13 cellular contexts compared by ENCODE assay signal in the genomic region with DNA sequence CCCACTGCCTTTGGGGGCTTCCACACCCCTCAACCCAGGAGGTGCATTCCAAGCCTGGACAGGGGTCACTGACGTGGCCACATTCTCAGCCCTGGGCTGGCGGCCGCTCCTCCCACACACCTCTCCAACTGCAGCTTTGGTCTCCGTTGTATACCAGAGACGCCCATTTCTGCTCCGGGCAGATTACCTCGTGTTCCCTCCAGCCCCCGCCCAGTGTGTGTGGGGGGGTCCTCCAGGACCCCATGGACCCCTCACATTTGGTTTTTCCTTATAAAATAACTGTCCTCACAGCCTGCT. TPM values are rescaled to one million over a fixed set of nuclear protein-coding genes. Genes with fewer than 3 reads are reported as not detected.
DNase-seq lines count a peak whose midpoint lies in the region; ATAC-seq, FAIRE-seq and TF ChIP-seq lines count a peak whose summit lies in the region.
"Had no signal": no experiment of that assay in that cellular context is flagged by ENCODE, and none has a peak within 500 bp of the region (broad histone marks: within the 10 kb centered on the region; RNA-seq: fewer than 3 reads in every experiment).

No MANE protein-coding gene starts in this region.

- no peaks in the 10 kb centered on the region for H4K20me1 ChIP-seq in HepG2 (ENCODE audit: insufficient read depth, low read length)

- H3K9me3 Mint-ChIP-seq in activated CD8-positive, alpha-beta T cell treated with anti-CD3 and anti-CD28 coated beads for 36 hours = no peaks in the 10 kb centered on the region

- WGBS in HepG2 (ENCODE audit: low lambda C conversion rate) = 37% methylated on average over 5 of the region's 8 CpGs
- 29% methylated on average over 5 of the region's 8 CpGs for WGBS in right lobe of liver (ENCODE audit: insufficient coverage, low coverage, low lambda C conversion rate, missing lambda C conversion rate)

- ATAC-seq in HepG2 (no peak), right lobe of liver (no peak), upper lobe of right lung (peak; percentile 2)
- ATAC-seq in activated CD8-positive, alpha-beta T cell treated with anti-CD3 and anti-CD28 coated beads for 36 hours = no peak

- H3K79me2 ChIP-seq in HepG2 (ENCODE audit: insufficient read depth, low read length) = no peaks in the 10 kb centered on the region

- no peak for TF ChIP-seq POLR2A in HepG2 (IDR thresholded peaks at IDR 0.05; ENCODE audit: insufficient read depth in 1 of 2, low read depth in 2 of 2, low read length in 2 of 2)
- no peak for TF ChIP-seq POLR2A in right lobe of liver (IDR thresholded peaks at IDR 0.05)

- no peaks in the 10 kb centered on the region for H3K36me3 ChIP-seq in HepG2 (replicated peaks in 1 of 2; ENCODE audit: control insufficient read depth in 1 of 2, insufficient read depth in 2 of 2, low read length in 2 of 2)
- no peaks in the 10 kb centered on the region for H3K36me3 ChIP-seq in right lobe of liver
- no peaks in the 10 kb centered on the region for H3K36me3 ChIP-seq in upper lobe of right lung
- H3K36me3 ChIP-seq: adrenal gland, neutrophil had no signal

- no peak for DNase-seq in HepG2 (ENCODE audit: low spot score)
- DNase-seq in right lobe of liver = no peak
- DNase-seq in activated CD8-positive, alpha-beta T cell treated with anti-CD3 and anti-CD28 coated beads for 36 hours = no peak
- peak; percentile 54 for DNase-seq in kidney tubule cell (ENCODE audit: low spot score)
- DNase-seq in upper lobe of right lung = no peak
- no peak for DNase-seq in GM19239 (ENCODE audit: insufficient read length, low spot score)
- DNase-seq in HuH-7.5 (ENCODE audit: low spot score) = no peak
- DNase-seq in RPMI8226 = no peak
- DNase-seq: adrenal gland, NCI-H2227 treated with DMSO at 0.1 percent for 48 hours had no signal

- peaks cover 18% of the 10 kb centered on the region for H3K36me3 Mint-ChIP-seq in activated CD8-positive, alpha-beta T cell treated with anti-CD3 and anti-CD28 coated beads for 36 hours (ENCODE audit: low read depth)

- peaks cover 58% of the 10 kb centered on the region for H3K4me1 ChIP-seq in HepG2 (ENCODE audit: insufficient read depth, low read length)
- peaks cover 0 to 6% (median 3%) of the 10 kb centered on the region in 4 donors for H3K4me1 ChIP-seq in right lobe of liver
- peaks cover 13% of the 10 kb centered on the region for H3K4me1 ChIP-seq in upper lobe of right lung

- H3K27ac Mint-ChIP-seq in activated CD8-positive, alpha-beta T cell treated with anti-CD3 and anti-CD28 coated beads for 36 hours = peak overlapping the region; percentile 30

- TF ChIP-seq EP300 in HepG2 (IDR thresholded peaks at IDR 0.05; ENCODE audit: low read depth in 2 of 2, low read length in 2 of 2) (no peak), HepG2 (CRISPR knock-in tag; IDR thresholded peaks at IDR 0.05; ENCODE audit: borderline replicate concordance) (no peak)

- H2AFZ ChIP-seq in HepG2 (ENCODE audit: low read length) = no peak overlapping the region

- POLR2A ChIA-PET in HepG2 (lab: Yijun Ruan, JAX) = interaction anchor here (1.1 kb wide), 1 partner anchor 9 kb away, joined by 3 read pairs; no protein-coding TSS in a partner anchor
- POLR2A ChIA-PET in activated CD8-positive, alpha-beta T cell treated with anti-CD3 and anti-CD28 coated beads for 36 hours (lab: Charles Lee) = no interaction called here

- in situ Hi-C loops in HepG2 (cut with HindIII; ENCODE audit: extremely low pct_ligation_motif_present, low pct_unique_long_range_greater_than_20kb) = no loop called here

- H3K27me3 ChIP-seq in HepG2 (ENCODE audit: control insufficient read depth in 1 of 2, insufficient read depth in 2 of 2, low read length in 2 of 2) (peaks cover 15 to 36% of the 10 kb centered on the region in 2 experiments; a peak in 4 of 5 replicates), right lobe of liver (no peaks in the 10 kb centered on the region), upper lobe of right lung (peaks cover 30% of the 10 kb centered on the region)

- H3K27ac ChIP-seq in HepG2 (ENCODE audit: extremely low read length, insufficient read depth, low read length) = no peak overlapping the region
- H3K27ac ChIP-seq in right lobe of liver = no peak overlapping the region
- H3K27ac ChIP-seq in upper lobe of right lung = no peak overlapping the region
- H3K27ac ChIP-seq: adrenal gland, neutrophil had no signal

- H3K4me3 ChIP-seq in HepG2 (replicated peaks in 1 of 3; ENCODE audit: insufficient read depth in 1 of 3, low read depth in 2 of 3, low read length in 3 of 3) (no peak overlapping the region; a peak in 2 of 6 replicates), right lobe of liver (no peak overlapping the region), upper lobe of right lung (peak overlapping the region; percentile 47)

- FAIRE-seq in HepG2 (lab: Jason Lieb, UNC) (no peak), GM19239 (lab: Jason Lieb, UNC) (no peak)

- H3K9me3 ChIP-seq in HepG2 (ENCODE audit: low read length) = no peaks in the 10 kb centered on the region
- H3K9me3 ChIP-seq in right lobe of liver = no peaks in the 10 kb centered on the region
- H3K9me3 ChIP-seq in upper lobe of right lung = no peaks in the 10 kb centered on the region
- H3K9me3 ChIP-seq: adrenal gland, neutrophil had no signal

- H3K9ac ChIP-seq in HepG2 (ENCODE audit: insufficient read depth, low read depth, low read length) = no peak overlapping the region

- H3K4me1 Mint-ChIP-seq in activated CD8-positive, alpha-beta T cell treated with anti-CD3 and anti-CD28 coated beads for 36 hours (ENCODE audit: low read depth) = peaks cover 26% of the 10 kb centered on the region

- H3K4me2 ChIP-seq in HepG2 (ENCODE audit: low read depth, low read length) = peak overlapping the region; percentile 41

- H3K4me3 Mint-ChIP-seq in activated CD8-positive, alpha-beta T cell treated with anti-CD3 and anti-CD28 coated beads for 36 hours = peak overlapping the region; percentile 73

- TF ChIP-seq CTCF in HepG2 (CRISPR knock-in tag; IDR thresholded peaks at IDR 0.05) (no peak), right lobe of liver (IDR thresholded peaks at IDR 0.05) (no peak), upper lobe of right lung (IDR thresholded peaks at IDR 0.05) (no peak)
- no peak for TF ChIP-seq CTCF in activated CD8-positive, alpha-beta T cell treated with anti-CD3 and anti-CD28 coated beads for 36 hours (IDR thresholded peaks at IDR 0.05)

- CTCF ChIA-PET in HepG2 (lab: Yijun Ruan, JAX; ENCODE audit: low intra/inter-chr PET ratio, low total read pairs) = no interaction called here
- CTCF ChIA-PET in activated CD8-positive, alpha-beta T cell treated with anti-CD3 and anti-CD28 coated beads for 36 hours (lab: Charles Lee) = no interaction called here

- intact Hi-C loops in HepG2 (cut with micrococcal nuclease; ENCODE audit: unreplicated experiment) (no loop called here), right lobe of liver (cut with DNase I) (loop anchor here in 1 of 2 donors (10.0 kb wide), 1 partner anchor 83 kb away; a partner anchor contains a TSS), upper lobe of right lung (cut with DNase I) (loop anchor here (10.0 kb wide), 1 partner anchor 83 kb away; a partner anchor contains a TSS)
- intact Hi-C loops in activated CD8-positive, alpha-beta T cell treated with anti-CD3 and anti-CD28 coated beads for 36 hours (cut with micrococcal nuclease) = no loop called here

- TF ChIP-seq RAD21 in HepG2 (CRISPR knock-in tag; IDR thresholded peaks at IDR 0.05) = no peak

- peaks cover 2% of the 10 kb centered on the region for H3K27me3 Mint-ChIP-seq in activated CD8-positive, alpha-beta T cell treated with anti-CD3 and anti-CD28 coated beads for 36 hours

- no TSS peak for BruUV-seq in HepG2 (replicated peaks; lab: Mats Ljungman, UMichigan)

RNA-seq across cellular contexts. Expression of a gene that starts 6.1 kb away (rescaled TPM):
- total RNA-seq in HepG2 (2016; rRNA removed; fragmentation: Illumina TruSeq; extraction: Trizol) (not detected in 2 replicates), right lobe of liver (not detected), upper lobe of right lung (0.55 TPM)
- total RNA-seq in HepG2 (2016; cell fraction: cytosol; rRNA removed; fragmentation: Illumina TruSeq; extraction: Trizol; ENCODE audit: low read depth) = not detected in 2 replicates
- not detected in 2 replicates for total RNA-seq in HepG2 (2016; cell fraction: insoluble cytoplasmic fraction; rRNA removed; fragmentation: Illumina TruSeq; extraction: Trizol)
- not detected in 2 replicates for total RNA-seq in HepG2 (2016; cell fraction: membrane; rRNA removed; fragmentation: Illumina TruSeq; extraction: Trizol)
- total RNA-seq in HepG2 (2016; cell fraction: nucleus; rRNA removed; fragmentation: Illumina TruSeq; extraction: Trizol) = not detected in 2 replicates
- 0.03 and 0.05 TPM in 2 replicates for polyA plus RNA-seq in HepG2 (2011; rRNA removed)
- 0.04 TPM in 1 of 2 replicates, not detected in the other for polyA plus RNA-seq in HepG2 (2011; cell fraction: cytosol; rRNA removed)
- not detected in 2 replicates for polyA plus RNA-seq in HepG2 (2011; cell fraction: nucleus; rRNA removed)
- polyA plus RNA-seq in HepG2 (2012) = 0.07 and 0.08 TPM in 2 replicates
- not detected in 2 replicates for polyA plus RNA-seq in HepG2 (2016; cell fraction: cytosol; fragmentation: Illumina TruSeq; extraction: Trizol; ENCODE audit: low read depth)
- polyA plus RNA-seq in HepG2 (2016; cell fraction: insoluble cytoplasmic fraction; fragmentation: Illumina TruSeq; extraction: Trizol; ENCODE audit: low read depth) = not detected in 2 replicates
- not detected in 2 replicates for polyA plus RNA-seq in HepG2 (2016; cell fraction: membrane; fragmentation: Illumina TruSeq; extraction: Trizol; ENCODE audit: low read depth)
- not detected in 2 replicates for polyA plus RNA-seq in HepG2 (2016; cell fraction: nucleus; fragmentation: Illumina TruSeq; extraction: Trizol; ENCODE audit: insufficient read depth, low read depth)
- polyA minus RNA-seq in HepG2 (2011; rRNA and poly(A)+ RNA removed; ENCODE audit: low replicate concordance) = 2.1 TPM in 1 of 2 replicates, not detected in the other
- polyA minus RNA-seq in HepG2 (2011; cell fraction: cytosol; rRNA and poly(A)+ RNA removed) = not detected in 2 replicates
- 0.26 TPM in 1 of 2 replicates, not detected in the other for polyA minus RNA-seq in HepG2 (2011; cell fraction: nucleus; rRNA and poly(A)+ RNA removed)
- not detected for total RNA-seq in activated CD8-positive, alpha-beta T cell treated with anti-CD3 and anti-CD28 coated beads for 36 hours
- total RNA-seq: adrenal gland, fibroblast of villous mesenchyme, HT1080 had no signal

RNA-seq across cellular contexts. Expression of a gene that starts 47.9 kb away (rescaled TPM):
- total RNA-seq in HepG2 (2016; rRNA removed; fragmentation: Illumina TruSeq; extraction: Trizol) (3.8 and 6.7 TPM in 2 replicates), right lobe of liver (1 to 10 TPM; 4.0 to 7.7 (median 6.4) TPM), upper lobe of right lung (9.7 TPM)
- total RNA-seq in HepG2 (2016; cell fraction: cytosol; rRNA removed; fragmentation: Illumina TruSeq; extraction: Trizol; ENCODE audit: low read depth) = 6.3 and 6.8 TPM in 2 replicates
- 3.6 and 6.6 TPM in 2 replicates for total RNA-seq in HepG2 (2016; cell fraction: insoluble cytoplasmic fraction; rRNA removed; fragmentation: Illumina TruSeq; extraction: Trizol)
- total RNA-seq in HepG2 (2016; cell fraction: membrane; rRNA removed; fragmentation: Illumina TruSeq; extraction: Trizol) = 7.4 and 7.9 TPM in 2 replicates
- 6.3 and 7.7 TPM in 2 replicates for total RNA-seq in HepG2 (2016; cell fraction: nucleus; rRNA removed; fragmentation: Illumina TruSeq; extraction: Trizol)
- polyA plus RNA-seq in HepG2 (2011; rRNA removed) = 3.8 and 4.2 TPM in 2 replicates
- polyA plus RNA-seq in HepG2 (2011; cell fraction: cytosol; rRNA removed) = 1.7 and 4.2 TPM in 2 replicates
- 22.9 and 35.9 TPM in 2 replicates for polyA plus RNA-seq in HepG2 (2011; cell fraction: nucleus; rRNA removed)
- polyA plus RNA-seq in HepG2 (2012) = 2.8 and 3.2 TPM in 2 replicates
- 4.7 and 6.0 TPM in 2 replicates for polyA plus RNA-seq in HepG2 (2016; cell fraction: cytosol; fragmentation: Illumina TruSeq; extraction: Trizol; ENCODE audit: low read depth)
- 3.5 and 4.0 TPM in 2 replicates for polyA plus RNA-seq in HepG2 (2016; cell fraction: insoluble cytoplasmic fraction; fragmentation: Illumina TruSeq; extraction: Trizol; ENCODE audit: low read depth)
- polyA plus RNA-seq in HepG2 (2016; cell fraction: membrane; fragmentation: Illumina TruSeq; extraction: Trizol; ENCODE audit: low read depth) = 7.0 and 8.1 TPM in 2 replicates
- 19.9 and 20.1 TPM in 2 replicates for polyA plus RNA-seq in HepG2 (2016; cell fraction: nucleus; fragmentation: Illumina TruSeq; extraction: Trizol; ENCODE audit: insufficient read depth, low read depth)
- 2.9 and 5.6 TPM in 2 replicates for polyA minus RNA-seq in HepG2 (2011; rRNA and poly(A)+ RNA removed; ENCODE audit: low replicate concordance)
- polyA minus RNA-seq in HepG2 (2011; cell fraction: cytosol; rRNA and poly(A)+ RNA removed) = 2.1 and 2.2 TPM in 2 replicates
- polyA minus RNA-seq in HepG2 (2011; cell fraction: nucleus; rRNA and poly(A)+ RNA removed) = 3.7 and 4.5 TPM in 2 replicates
- total RNA-seq in activated CD8-positive, alpha-beta T cell treated with anti-CD3 and anti-CD28 coated beads for 36 hours = 10 to 100 TPM; 17.5 to 20.3 TPM

RNA-seq across cellular contexts. Expression of a gene that starts 48.1 kb away (rescaled TPM):
- total RNA-seq in HepG2 (2016; rRNA removed; fragmentation: Illumina TruSeq; extraction: Trizol) (7.3 and 29.8 TPM in 2 replicates), right lobe of liver (10 to 100 TPM; 14.2 to 44.5 (median 35.2) TPM), upper lobe of right lung (135 TPM)
- total RNA-seq in HepG2 (2016; cell fraction: cytosol; rRNA removed; fragmentation: Illumina TruSeq; extraction: Trizol; ENCODE audit: low read depth) = 2.7 and 2.9 TPM in 2 replicates
- total RNA-seq in HepG2 (2016; cell fraction: insoluble cytoplasmic fraction; rRNA removed; fragmentation: Illumina TruSeq; extraction: Trizol) = 5.9 and 28.3 TPM in 2 replicates
- 4.9 and 5.0 TPM in 2 replicates for total RNA-seq in HepG2 (2016; cell fraction: membrane; rRNA removed; fragmentation: Illumina TruSeq; extraction: Trizol)
- 36.4 and 50.3 TPM in 2 replicates for total RNA-seq in HepG2 (2016; cell fraction: nucleus; rRNA removed; fragmentation: Illumina TruSeq; extraction: Trizol)
- polyA plus RNA-seq in HepG2 (2011; rRNA removed) = 65.2 and 82.7 TPM in 2 replicates
- polyA plus RNA-seq in HepG2 (2011; cell fraction: cytosol; rRNA removed) = 37.7 and 58.0 TPM in 2 replicates
- 667 and 906 TPM in 2 replicates for polyA plus RNA-seq in HepG2 (2011; cell fraction: nucleus; rRNA removed)
- 77.8 and 101 TPM in 2 replicates for polyA plus RNA-seq in HepG2 (2012)
- polyA plus RNA-seq in HepG2 (2016; cell fraction: cytosol; fragmentation: Illumina TruSeq; extraction: Trizol; ENCODE audit: low read depth) = 1.4 and 1.5 TPM in 2 replicates
- 10.7 and 15.5 TPM in 2 replicates for polyA plus RNA-seq in HepG2 (2016; cell fraction: insoluble cytoplasmic fraction; fragmentation: Illumina TruSeq; extraction: Trizol; ENCODE audit: low read depth)
- polyA plus RNA-seq in HepG2 (2016; cell fraction: membrane; fragmentation: Illumina TruSeq; extraction: Trizol; ENCODE audit: low read depth) = 3.2 and 3.6 TPM in 2 replicates
- polyA plus RNA-seq in HepG2 (2016; cell fraction: nucleus; fragmentation: Illumina TruSeq; extraction: Trizol; ENCODE audit: insufficient read depth, low read depth) = 125 and 134 TPM in 2 replicates
- 23.8 and 86.8 TPM in 2 replicates for polyA minus RNA-seq in HepG2 (2011; rRNA and poly(A)+ RNA removed; ENCODE audit: low replicate concordance)
- 41.3 and 50.7 TPM in 2 replicates for polyA minus RNA-seq in HepG2 (2011; cell fraction: cytosol; rRNA and poly(A)+ RNA removed)
- 80.3 and 86.4 TPM in 2 replicates for polyA minus RNA-seq in HepG2 (2011; cell fraction: nucleus; rRNA and poly(A)+ RNA removed)
- 10 to 100 TPM; 64.9 to 68.0 TPM for total RNA-seq in activated CD8-positive, alpha-beta T cell treated with anti-CD3 and anti-CD28 coated beads for 36 hours

RNA-seq across cellular contexts. Expression of a gene that starts 54.7 kb away (rescaled TPM):
- 54.9 and 68.4 TPM in 2 replicates for total RNA-seq in HepG2 (2016; rRNA removed; fragmentation: Illumina TruSeq; extraction: Trizol)
- 17.4 and 19.2 TPM in 2 replicates for total RNA-seq in HepG2 (2016; cell fraction: cytosol; rRNA removed; fragmentation: Illumina TruSeq; extraction: Trizol; ENCODE audit: low read depth)
- total RNA-seq in HepG2 (2016; cell fraction: insoluble cytoplasmic fraction; rRNA removed; fragmentation: Illumina TruSeq; extraction: Trizol) = 52.2 and 77.4 TPM in 2 replicates
- total RNA-seq in HepG2 (2016; cell fraction: membrane; rRNA removed; fragmentation: Illumina TruSeq; extraction: Trizol) = 17.7 and 18.1 TPM in 2 replicates
- 18.3 and 23.3 TPM in 2 replicates for total RNA-seq in HepG2 (2016; cell fraction: nucleus; rRNA removed; fragmentation: Illumina TruSeq; extraction: Trizol)
- 42.1 and 63.7 TPM in 2 replicates for polyA plus RNA-seq in HepG2 (2011; rRNA removed)
- 49.9 and 81.6 TPM in 2 replicates for polyA plus RNA-seq in HepG2 (2011; cell fraction: cytosol; rRNA removed)
- 24.5 and 32.4 TPM in 2 replicates for polyA plus RNA-seq in HepG2 (2011; cell fraction: nucleus; rRNA removed)
- polyA plus RNA-seq in HepG2 (2012) = 19.4 and 39.7 TPM in 2 replicates
- polyA plus RNA-seq in HepG2 (2016; cell fraction: cytosol; fragmentation: Illumina TruSeq; extraction: Trizol; ENCODE audit: low read depth) = 13.7 and 17.3 TPM in 2 replicates
- 47.3 and 49.3 TPM in 2 replicates for polyA plus RNA-seq in HepG2 (2016; cell fraction: insoluble cytoplasmic fraction; fragmentation: Illumina TruSeq; extraction: Trizol; ENCODE audit: low read depth)
- polyA plus RNA-seq in HepG2 (2016; cell fraction: membrane; fragmentation: Illumina TruSeq; extraction: Trizol; ENCODE audit: low read depth) = 10.1 and 12.3 TPM in 2 replicates
- 22.7 and 27.6 TPM in 2 replicates for polyA plus RNA-seq in HepG2 (2016; cell fraction: nucleus; fragmentation: Illumina TruSeq; extraction: Trizol; ENCODE audit: insufficient read depth, low read depth)
- 24.2 and 34.4 TPM in 2 replicates for polyA minus RNA-seq in HepG2 (2011; rRNA and poly(A)+ RNA removed; ENCODE audit: low replicate concordance)
- polyA minus RNA-seq in HepG2 (2011; cell fraction: cytosol; rRNA and poly(A)+ RNA removed) = 11.4 and 13.3 TPM in 2 replicates
- polyA minus RNA-seq in HepG2 (2011; cell fraction: nucleus; rRNA and poly(A)+ RNA removed) = 2.1 and 5.1 TPM in 2 replicates
- 10 to 100 TPM; 16.3 to 98.7 (median 26.4) TPM for total RNA-seq in right lobe of liver
- 100 to 1,000 TPM in 1 of 2 experiments, 10 to 100 TPM in 1; 94.5 to 102 TPM for total RNA-seq in activated CD8-positive, alpha-beta T cell treated with anti-CD3 and anti-CD28 coated beads for 36 hours
- total RNA-seq in upper lobe of right lung = 93.6 TPM
